ENCODE assay signal across 19 cellular contexts in genomic region chr13:52707375-52707774, GRCh38. TPM values are rescaled to one million over a fixed set of nuclear protein-coding genes. Genes with fewer than 3 reads are reported as not detected.
DNase-seq lines count a peak whose midpoint lies in the region; ATAC-seq and TF ChIP-seq lines count a peak whose summit lies in the region.
"Had no signal": no experiment of that assay in that cellular context is flagged by ENCODE, and none has a peak within 500 bp of the region (broad histone marks: within the 10 kb centered on the region; RNA-seq: fewer than 3 reads in every experiment).

No MANE protein-coding gene starts in this region.

- peak; percentile 10 for TF ChIP-seq CTCF in fibroblast of mammary gland (conservative IDR thresholded peaks at IDR 0.05; ENCODE audit: control insufficient read depth, insufficient read depth, low read depth, low read length)

- no peak overlapping the region for H3K4me3 ChIP-seq in fibroblast of mammary gland (ENCODE audit: control insufficient read depth, low read depth, low read length)
- H3K4me3 ChIP-seq: uterus had no signal

- H3K36me3 Mint-ChIP-seq in naive thymus-derived CD8-positive, alpha-beta T cell, result no peaks in the 10 kb centered on the region

- no peaks in the 10 kb centered on the region for H3K9me3 Mint-ChIP-seq in naive thymus-derived CD8-positive, alpha-beta T cell
- H3K9me3 Mint-ChIP-seq: activated T-cell treated with anti-CD3 and anti-CD28 coated beads, Interleukin-2, amount 50 U/mL, for 24 hours had no signal

- no peak overlapping the region for H3K27ac Mint-ChIP-seq in naive thymus-derived CD8-positive, alpha-beta T cell
- H3K27ac Mint-ChIP-seq: activated T-cell treated with anti-CD3 and anti-CD28 coated beads, Interleukin-2, amount 50 U/mL, for 24 hours had no signal

- H3K4me1 Mint-ChIP-seq in naive thymus-derived CD8-positive, alpha-beta T cell, result no peaks in the 10 kb centered on the region

- POLR2A ChIA-PET in naive thymus-derived CD8-positive, alpha-beta T cell (lab: Charles Lee), result no interaction called here

- DNase-seq in DMS79 treated with DMSO at 0.1 percent for 48 hours (lab: John Stamatoyannopoulos, UW) (peak; percentile 9), DMS79 (lab: John Stamatoyannopoulos, UW) (no peak), GM03348 (ENCODE audit: low spot score) (peak; percentile 10), NCI-H526 (lab: John Stamatoyannopoulos, UW) (peak; percentile 62 to 76), fibroblast of mammary gland (ENCODE audit: low read depth) (no peak), NCI-H524 treated with DMSO at 0.1 percent for 48 hours (lab: John Stamatoyannopoulos, UW) (no peak)
- no peak for DNase-seq in naive thymus-derived CD8-positive, alpha-beta T cell
- DNase-seq: activated CD4-positive, CD25-positive, alpha-beta regulatory T cell treated with anti-CD3 and anti-CD28 coated beads, Interleukin-2, amount 50 U/mL, for 72 hours; activated T-cell treated with anti-CD3 and anti-CD28 coated beads, Interleukin-2, amount 50 U/mL, for 24 hours; midbrain; NCI-H2081 treated with DMSO at 0.1 percent for 48 hours; small intestine; stimulated activated naive CD4-positive, alpha-beta T cell; uterus had no signal

- no peak for ATAC-seq in naive thymus-derived CD8-positive, alpha-beta T cell
- ATAC-seq in HG02981 (IDR thresholded peaks at IDR 0.05; ENCODE audit: unreplicated experiment), result no peak

- H3K27me3 Mint-ChIP-seq in naive thymus-derived CD8-positive, alpha-beta T cell, result peaks cover 0 to 4% (median 0%) of the 10 kb centered on the region in 5 donors
- H3K27me3 Mint-ChIP-seq: activated T-cell treated with anti-CD3 and anti-CD28 coated beads, Interleukin-2, amount 50 U/mL, for 24 hours had no signal

- H3K4me3 Mint-ChIP-seq in naive thymus-derived CD8-positive, alpha-beta T cell, result no peak overlapping the region
- H3K4me3 Mint-ChIP-seq: activated T-cell treated with anti-CD3 and anti-CD28 coated beads, Interleukin-2, amount 50 U/mL, for 24 hours had no signal

RNA-seq across cellular contexts. Expression of gene CNMD, which starts 32.2 kb away (rescaled TPM):
- not detected for total RNA-seq in naive thymus-derived CD8-positive, alpha-beta T cell
- not detected for polyA plus RNA-seq in naive thymus-derived CD8-positive, alpha-beta T cell
- total RNA-seq: A172; glomerular endothelial cell; osteoblast; T-helper 1 cell treated with Interleukin-12 subunit alpha and Interleukin-12 subunit beta and Interleukin-4 antibody, amounts not matched to agents 30 ng/mL and 1 ng/mL, for 36 hours; uterus had no signal

RNA-seq across cellular contexts. Expression of gene SUGT1, which starts 54.7 kb away (rescaled TPM):
- total RNA-seq in naive thymus-derived CD8-positive, alpha-beta T cell, result 10 to 100 TPM; 38.7 to 45.4 TPM
- 10 to 100 TPM; 50.4 to 53.1 (median 51.3) TPM for polyA plus RNA-seq in naive thymus-derived CD8-positive, alpha-beta T cell

Comparison
In these comparisons a context has a peak if more than half of its experiments do, and no peak if none do; other contexts are left out.
1. DNase-seq: peak in DMS79 treated with DMSO at 0.1 percent for 48 hours (single experiment), GM03348 (single experiment) and NCI-H526 (2 of 2); none in DMS79 (single experiment), fibroblast of mammary gland (single experiment), naive thymus-derived CD8-positive, alpha-beta T cell (0 of 10) and NCI-H524 treated with DMSO at 0.1 percent for 48 hours (single experiment).